In genomic region chr1:23166854-23167253, GRCh38 we compare ENCODE assay signal across 8 cellular contexts.
DNase-seq lines count a peak whose midpoint lies in the region; ATAC-seq lines count a peak whose summit lies in the region.

No MANE protein-coding gene starts in this region.

- peak overlapping the region; percentile 44 for H3K27ac ChIP-seq in caudate nucleus (ENCODE audit: low read depth, low read length)
- peak overlapping the region; percentile 95 for H3K27ac ChIP-seq in muscle layer of colon (ENCODE audit: low read depth, low read length)

- no peak for ATAC-seq in stimulated activated naive CD8-positive, alpha-beta T cell treated with anti-CD3 and anti-CD28 coated beads, Interleukin-15, Interleukin-2, amounts not matched to agents 100 U/mL and 50 U/mL, for 24 hours
- no peak for ATAC-seq in GM21529 (IDR thresholded peaks at IDR 0.05; ENCODE audit: unreplicated experiment)
- ATAC-seq in GM18520 (IDR thresholded peaks at IDR 0.05; ENCODE audit: unreplicated experiment), result no peak
- ATAC-seq in HG02981 (IDR thresholded peaks at IDR 0.05; ENCODE audit: unreplicated experiment), result no peak

- H3K36me3 ChIP-seq in muscle layer of colon (ENCODE audit: insufficient read depth, low read length), result no peaks in the 10 kb centered on the region

- H3K36me3 Mint-ChIP-seq in stimulated activated naive CD8-positive, alpha-beta T cell treated with anti-CD3 and anti-CD28 coated beads, Interleukin-15, Interleukin-2, amounts not matched to agents 100 ng/mL and 50 ng/mL, for 24 hours (ENCODE audit: low read depth), result no peaks in the 10 kb centered on the region

- H3K9me3 ChIP-seq in muscle layer of colon (ENCODE audit: low read length), result no peaks in the 10 kb centered on the region

- H3K4me1 Mint-ChIP-seq in stimulated activated naive CD8-positive, alpha-beta T cell treated with anti-CD3 and anti-CD28 coated beads, Interleukin-15, Interleukin-2, amounts not matched to agents 100 ng/mL and 50 ng/mL, for 24 hours (ENCODE audit: low read depth), result peaks cover 31% of the 10 kb centered on the region

- no peaks in the 10 kb centered on the region for H3K27me3 Mint-ChIP-seq in stimulated activated naive CD8-positive, alpha-beta T cell treated with anti-CD3 and anti-CD28 coated beads, Interleukin-15, Interleukin-2, amounts not matched to agents 100 ng/mL and 50 ng/mL, for 24 hours

- peak overlapping the region in 1 of 2 donors; percentile 92 for H3K4me3 ChIP-seq in muscle layer of colon (ENCODE audit: low read depth in 1 of 2, low read length in 2 of 2)

- no peak overlapping the region for H3K27ac Mint-ChIP-seq in stimulated activated naive CD8-positive, alpha-beta T cell treated with anti-CD3 and anti-CD28 coated beads, Interleukin-15, Interleukin-2, amounts not matched to agents 100 ng/mL and 50 ng/mL, for 24 hours

- H3K4me1 ChIP-seq in muscle layer of colon (ENCODE audit: insufficient read depth, low read length), result peaks cover 35% of the 10 kb centered on the region

- H3K27me3 ChIP-seq in muscle layer of colon (ENCODE audit: control insufficient read depth in 1 of 2, insufficient read depth in 2 of 2, low read length in 2 of 2), result no peaks in the 10 kb centered on the region

- DNase-seq in stimulated activated naive CD8-positive, alpha-beta T cell treated with anti-CD3 and anti-CD28 coated beads, Interleukin-15, Interleukin-2, amounts not matched to agents 100 U/mL and 50 U/mL, for 24 hours, result no peak
- DNase-seq in caudate nucleus (lab: John Stamatoyannopoulos, UW) (no peak), NCI-H345 treated with DMSO at 0.1 percent for 48 hours (lab: John Stamatoyannopoulos, UW; ENCODE audit: unreplicated experiment) (no peak)

- H3K9ac ChIP-seq in muscle layer of colon (ENCODE audit: low read length), result peak overlapping the region; percentile 68

- H3K4me3 Mint-ChIP-seq in stimulated activated naive CD8-positive, alpha-beta T cell treated with anti-CD3 and anti-CD28 coated beads, Interleukin-15, Interleukin-2, amounts not matched to agents 100 ng/mL and 50 ng/mL, for 24 hours, result peak overlapping the region; percentile 97

- no peaks in the 10 kb centered on the region for H3K9me3 Mint-ChIP-seq in stimulated activated naive CD8-positive, alpha-beta T cell treated with anti-CD3 and anti-CD28 coated beads, Interleukin-15, Interleukin-2, amounts not matched to agents 100 ng/mL and 50 ng/mL, for 24 hours
